In genomic region chr12:127038152-127038551, GRCh38 we compare ENCODE assay signal across 7 cellular contexts.
"Had no signal": no experiment of that assay in that cellular context is flagged by ENCODE, and none has a peak within 500 bp of the region (broad histone marks: within the 10 kb centered on the region; RNA-seq: fewer than 3 reads in every experiment).

No MANE protein-coding gene starts in this region.

- DNase-seq: GDM1, GF-D8 had no signal

- FAIRE-seq: G401.6, GM12878, GM12892, GM18507, GM19239 had no signal

- ATAC-seq: GM12878 had no signal

- H3K4me3 ChIP-seq: GM12878 had no signal
